1 cellular context compared by ENCODE assay signal in the genomic region with DNA sequence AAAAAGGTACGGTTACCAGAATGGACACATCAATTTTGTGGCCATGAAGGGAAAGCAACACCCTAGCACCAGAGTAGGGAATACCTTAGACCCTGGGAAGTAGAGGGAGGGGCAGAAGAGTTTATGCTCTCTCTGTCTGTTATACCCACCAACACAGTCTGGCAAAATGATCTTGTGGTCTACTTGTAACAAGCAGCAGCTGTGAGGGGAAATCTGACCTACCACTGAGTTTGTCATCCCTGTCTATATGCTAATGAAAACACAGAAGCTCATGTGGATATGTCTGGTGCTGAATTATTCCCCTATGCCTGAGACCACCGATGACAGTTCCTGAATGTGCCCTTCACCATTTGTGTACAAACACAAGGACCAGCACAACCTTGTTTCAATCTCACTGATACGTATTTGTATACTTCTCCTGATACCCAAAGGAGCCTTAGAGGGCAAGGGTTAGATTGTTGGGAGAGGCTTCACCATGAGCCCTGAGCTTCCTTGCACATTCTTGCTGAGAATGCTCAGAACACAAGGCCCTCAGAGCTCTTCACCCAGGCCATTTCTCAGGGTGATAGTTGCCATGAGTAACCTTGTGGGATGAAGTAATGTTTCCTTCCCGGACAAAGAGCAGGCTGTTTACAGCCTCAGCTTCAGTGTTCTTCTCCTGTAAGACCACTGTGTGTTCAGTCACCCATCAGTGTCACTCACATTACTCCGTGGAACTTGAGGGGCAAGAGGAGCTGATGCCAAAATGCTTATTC.
TF ChIP-seq lines count a peak whose summit lies in the region.

No MANE protein-coding gene starts in this region.

TF ChIP-seq in IMR-90, 13 proteins besides CTCF, POLR2A, EP300 and RAD21:
- TF ChIP-seq SMC3 (IDR thresholded peaks at IDR 0.05; ENCODE audit: low read depth, low read length) (no peak), RCOR1 (IDR thresholded peaks at IDR 0.05; ENCODE audit: insufficient replicate concordance, low read length) (no peak), RFX5 (IDR thresholded peaks at IDR 0.05; ENCODE audit: low read depth, low read length) (no peak), MAFK (IDR thresholded peaks at IDR 0.05; ENCODE audit: low read depth, low read length) (no peak), CEBPB (IDR thresholded peaks at IDR 0.05; ENCODE audit: low read depth, low read length) (no peak), BHLHE40 (IDR thresholded peaks at IDR 0.05; ENCODE audit: low read depth, low read length) (no peak), MAZ (IDR thresholded peaks at IDR 0.05; ENCODE audit: borderline replicate concordance, low read depth, low read length) (no peak), FOS (IDR thresholded peaks at IDR 0.05; ENCODE audit: low read depth, low read length) (no peak), NFE2L2 (IDR thresholded peaks at IDR 0.05; ENCODE audit: low read depth, low read length) (no peak), MXI1 (IDR thresholded peaks at IDR 0.05; ENCODE audit: borderline replicate concordance, low read depth, low read length) (no peak)
